ENCODE assay signal across 12 cellular contexts in genomic region chr1:171220551-171221175, GRCh38. TPM values are rescaled to one million over a fixed set of nuclear protein-coding genes. Genes with fewer than 3 reads are reported as not detected.
A peak's percentile ranks its signal among the peaks of the same experiment; 100 is the strongest.
DNase-seq lines count a peak whose midpoint lies in the region; ATAC-seq and TF ChIP-seq lines count a peak whose summit lies in the region.
"Had no signal": no experiment of that assay in that cellular context is flagged by ENCODE, and none has a peak within 500 bp of the region (broad histone marks: within the 10 kb centered on the region; RNA-seq: fewer than 3 reads in every experiment).

No MANE protein-coding gene starts in this region.

- CTCF ChIA-PET in PC-9 (lab: Charles Lee) = no interaction called here

- no peak overlapping the region for H3K4me2 ChIP-seq in PC-9

- POLR2A ChIA-PET in PC-9 (lab: Charles Lee; ENCODE audit: unreplicated experiment) = no interaction called here

- peak overlapping the region; percentile 43 for H3K9ac ChIP-seq in HUES6 (ENCODE audit: low read length)
- peak overlapping the region in 2 of 5 donors; percentile 56 to 75 for H3K9ac ChIP-seq in subcutaneous abdominal adipose tissue (ENCODE audit: low read length in 5 of 5)

- no peaks in the 10 kb centered on the region for H4K20me1 ChIP-seq in PC-9 (ENCODE audit: insufficient read depth)

- no peaks in the 10 kb centered on the region for H3K36me3 ChIP-seq in HUES6 (ENCODE audit: control insufficient read depth, insufficient read depth, low read length)
- H3K36me3 ChIP-seq in subcutaneous abdominal adipose tissue (ENCODE audit: control insufficient read depth in 5 of 5, insufficient read depth in 5 of 5, low read length in 5 of 5) = no peaks in the 10 kb centered on the region
- no peaks in the 10 kb centered on the region for H3K36me3 ChIP-seq in PC-9 (ENCODE audit: low read depth)

- no peaks in the 10 kb centered on the region for H3F3A ChIP-seq in PC-9 (ENCODE audit: insufficient read depth, low read depth)

- DNase-seq in dorsolateral prefrontal cortex = no peak
- peak; percentile 63 for DNase-seq in iris pigment epithelial cell (ENCODE audit: low read depth)
- DNase-seq in NCI-H748 (lab: John Stamatoyannopoulos, UW; ENCODE audit: unreplicated experiment) = no peak
- DNase-seq in activated T-cell treated with anti-CD3 and anti-CD28 coated beads, Interleukin-2, amount 50 U/mL, for 1 hour = no peak
- no peak for DNase-seq in PC-9
- DNase-seq: DND-41, mucosa of descending colon, NCI-H446 treated with DMSO at 0.1 percent for 48 hours had no signal

- H3K4me1 ChIP-seq in HUES6 (ENCODE audit: control insufficient read depth, insufficient read depth, low read length) = peaks cover 42% of the 10 kb centered on the region
- peaks cover 0 to 40% (median 27%) of the 10 kb centered on the region in 5 donors for H3K4me1 ChIP-seq in subcutaneous abdominal adipose tissue (ENCODE audit: control insufficient read depth in 5 of 5, insufficient read depth in 5 of 5, low read length in 5 of 5)
- no peaks in the 10 kb centered on the region for H3K4me1 ChIP-seq in PC-9 (replicated peaks; ENCODE audit: insufficient read depth)

- TF ChIP-seq CTCF in dorsolateral prefrontal cortex (IDR thresholded peaks at IDR 0.05 in 54 of 56, conservative IDR thresholded peaks at IDR 0.05 in 2 of 56; ENCODE audit: low read depth in 1 of 56, partially characterized antibody in 56 of 56) (no peak), PC-9 (conservative IDR thresholded peaks at IDR 0.05) (no peak)

- no peaks in the 10 kb centered on the region for H3K9me2 ChIP-seq in PC-9 (ENCODE audit: insufficient read depth)

- H3K9me3 ChIP-seq in HUES6 (ENCODE audit: control insufficient read depth, insufficient read depth, low read depth, low read length) (peaks cover 15% of the 10 kb centered on the region), subcutaneous abdominal adipose tissue (ENCODE audit: control insufficient read depth in 5 of 5, low read length in 5 of 5) (no peaks in the 10 kb centered on the region), PC-9 (ENCODE audit: insufficient read depth, low read depth) (no peaks in the 10 kb centered on the region)
- H3K9me3 ChIP-seq: mucosa of descending colon had no signal

- BruUV-seq in PC-9 (replicated peaks; lab: Mats Ljungman, UMichigan) = no TSS peak

- no peaks in the 10 kb centered on the region for H3K79me2 ChIP-seq in PC-9 (ENCODE audit: low read depth)

- H3K27ac ChIP-seq in HUES6 (ENCODE audit: low read depth, low read length) (peak overlapping the region; percentile 95), dorsolateral prefrontal cortex (peak overlapping the region in 33 of 59 donors; percentile 2 to 80 (median 52)), subcutaneous abdominal adipose tissue (ENCODE audit: low read depth, low read length) (peak overlapping the region; percentile 61), PC-9 (no peak overlapping the region)

- intact Hi-C loops in dorsolateral prefrontal cortex (cut with DNase I) (loop anchor here in 1 of 2 donors (10.0 kb wide), 1 partner anchor 256 kb away; no protein-coding TSS in a partner anchor), PC-9 (cut with micrococcal nuclease; ENCODE audit: unreplicated experiment) (no loop called here)

- H2AFZ ChIP-seq in PC-9 = no peak overlapping the region

- H3K4me3 ChIP-seq in HUES6 (ENCODE audit: low read depth, low read length) (peak overlapping the region; percentile 49), dorsolateral prefrontal cortex (peak overlapping the region in 35 of 59 donors; percentile 6 to 46 (median 28)), subcutaneous abdominal adipose tissue (ENCODE audit: low read depth in 1 of 5, low read length in 5 of 5) (peak overlapping the region in 3 of 5 donors; percentile 40 to 59 (median 49)), PC-9 (no peak overlapping the region)
- H3K4me3 ChIP-seq: mucosa of descending colon had no signal

- no peak for ATAC-seq in HG03565 (IDR thresholded peaks at IDR 0.05; ENCODE audit: unreplicated experiment)
- ATAC-seq: activated CD4-positive, CD25-positive, alpha-beta regulatory T cell treated with anti-CD3 and anti-CD28 coated beads, Interleukin-2, amount 50 U/mL, for 24 hours; mucosa of descending colon had no signal

- H3K27me3 ChIP-seq in HUES6 (ENCODE audit: control insufficient read depth, insufficient read depth, low read length) = no peaks in the 10 kb centered on the region
- H3K27me3 ChIP-seq in dorsolateral prefrontal cortex = peaks cover 0 to 3% (median 0%) of the 10 kb centered on the region in 45 donors
- H3K27me3 ChIP-seq in subcutaneous abdominal adipose tissue (ENCODE audit: control insufficient read depth in 5 of 5, insufficient read depth in 4 of 5, low read length in 5 of 5) = no peaks in the 10 kb centered on the region
- no peaks in the 10 kb centered on the region for H3K27me3 ChIP-seq in PC-9 (ENCODE audit: insufficient read depth, low read depth)

RNA-seq across cellular contexts. Expression of gene FMO1, which starts 27.6 kb away (rescaled TPM):
- total RNA-seq in dorsolateral prefrontal cortex (1 to 10 TPM in 3 of 120 experiments, under 1 TPM in 11, not detected in 106; 0.21 to 1.3 (median 0.56) TPM), PC-9 (2021) (not detected in 2 replicates)
- total RNA-seq: mucosa of descending colon had no signal

RNA-seq across cellular contexts. Expression of gene FMO2, which starts 35.6 kb away (rescaled TPM):
- 10 to 100 TPM in 3 of 120 experiments, 1 to 10 TPM in 115, under 1 TPM in 2; 0.65 to 14.6 (median 3.5) TPM for total RNA-seq in dorsolateral prefrontal cortex
- total RNA-seq in PC-9 (2021) = not detected in 2 replicates
